ENCODE assay signal across 8 cellular contexts in the genomic region with DNA sequence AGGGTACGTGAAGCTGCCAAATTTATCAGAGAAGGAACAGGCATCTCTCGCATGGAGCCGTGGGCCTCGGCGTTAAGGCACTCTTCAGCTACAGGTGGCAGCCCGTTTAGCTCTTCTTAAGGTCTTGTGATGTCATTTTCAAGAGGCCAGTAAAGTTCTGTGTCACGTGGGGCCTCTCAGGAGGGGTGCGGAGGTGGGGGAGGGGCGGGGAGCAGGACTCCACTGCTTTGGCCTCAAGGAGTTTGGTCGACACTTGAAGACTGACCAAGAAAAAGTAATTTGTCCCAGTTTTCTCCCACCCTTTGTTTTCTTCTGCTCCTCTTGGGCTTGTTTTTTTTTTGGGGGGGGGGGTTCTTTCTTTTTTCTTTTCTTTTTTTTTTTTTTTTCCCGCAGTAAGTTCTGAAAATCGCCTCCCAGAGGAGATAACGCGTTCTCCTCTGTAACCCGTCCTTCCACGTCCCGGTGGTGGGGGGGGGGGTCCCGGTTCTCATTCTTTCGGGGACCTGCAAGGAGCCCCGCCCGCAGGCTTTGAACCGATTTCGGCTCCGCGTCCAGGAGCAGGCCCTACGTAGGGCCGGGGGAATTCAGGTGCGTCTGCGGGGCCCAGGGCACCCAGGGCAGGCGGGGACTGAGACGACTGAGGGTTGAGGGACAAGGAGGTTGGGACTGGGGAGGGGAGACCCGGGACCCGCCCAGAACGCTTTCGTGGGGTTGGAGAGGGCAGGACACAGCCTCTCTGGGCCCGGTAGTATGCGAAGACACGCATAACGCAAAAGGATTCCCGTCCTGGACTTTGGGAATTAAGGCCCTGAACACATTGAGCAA. TPM values are rescaled to one million over a fixed set of nuclear protein-coding genes. Genes with fewer than 3 reads are reported as not detected.
DNase-seq lines count a peak whose midpoint lies in the region; ATAC-seq, FAIRE-seq and TF ChIP-seq lines count a peak whose summit lies in the region.

No MANE protein-coding gene starts in this region.

- CTCF ChIA-PET in A549 (lab: Yijun Ruan, JAX) (no interaction called here), H1 (lab: Charles Lee; ENCODE audit: partially characterized antibody) (interaction anchor here (0.8 to 1.4 kb wide), 4 partner anchors 25 to 384 kb away, joined by 3 to 6 read pairs (median 4); no protein-coding TSS in a partner anchor)

- 4% methylated on average over 16 of the region's 40 CpGs for WGBS in A549 (ENCODE audit: missing lambda C conversion rate)
- 3% methylated on average over 30 of the region's 40 CpGs; no CpG with 5 or more reads in 1 of the 2 experiments for WGBS in H1 (ENCODE audit: extremely low coverage in 1 of 2, insufficient coverage in 1 of 2, insufficient read length in 1 of 2, insufficient replicate concordance in 2 of 2, low coverage in 1 of 2, low lambda C conversion rate in 2 of 2, missing lambda C conversion rate in 1 of 2), 2 experiments

- no peak overlapping the region for H2BK120ac ChIP-seq in H1 (replicated peaks; ENCODE audit: low read depth, low read length)

- no peak overlapping the region for H3K23ac ChIP-seq in H1 (ENCODE audit: insufficient read length)

- no peak overlapping the region for H3K14ac ChIP-seq in H1 (ENCODE audit: insufficient read length)

- TF ChIP-seq POLR2A in A549 (IDR thresholded peaks at IDR 0.05; ENCODE audit: low read length) = peak; percentile 53
- peak; percentile 52 to 75 for TF ChIP-seq POLR2A in H1 (IDR thresholded peaks at IDR 0.05; ENCODE audit: control extremely low read depth in 1 of 2, low read depth in 2 of 2, low read length in 2 of 2)

- no peak overlapping the region for H2AK5ac ChIP-seq in H1 (ENCODE audit: low read depth, low read length)

- TF ChIP-seq EP300 in A549 (IDR thresholded peaks at IDR 0.05) (no peak), H1 (IDR thresholded peaks at IDR 0.05; ENCODE audit: borderline replicate concordance in 1 of 2, low read depth in 2 of 2, low read length in 2 of 2) (0 out of 3 replicates have a peak, but pooled peaks of 1 of the 2 experiments have one; percentile 5)

- POLR2A ChIA-PET in A549 (lab: Yijun Ruan, JAX) (interaction anchor here (0.5 to 1.5 kb wide), 15 partner anchors 15 to 1238 kb away, joined by 3 to 14 read pairs (median 3); a partner anchor contains a TSS), H1 (lab: Charles Lee; ENCODE audit: partially characterized antibody) (interaction anchor here (0.6 to 2.0 kb wide), 21 partner anchors 8 to 269 kb away, joined by 3 to 11 read pairs (median 4); a partner anchor contains a TSS)

- H3K79me1 ChIP-seq in H1 (ENCODE audit: low read depth, low read length) = no peaks in the 10 kb centered on the region

- peaks cover 4% of the 10 kb centered on the region; the same call in 2 of the 3 replicates for H3K4me1 ChIP-seq in A549
- peaks cover 0 to 6% (median 2%) of the 10 kb centered on the region in 4 experiments; a peak in 2 of 7 replicates for H3K4me1 ChIP-seq in H1 (replicated peaks in 1 of 4; ENCODE audit: control insufficient read depth in 3 of 4, insufficient read depth in 4 of 4, low read length in 3 of 4)
- peaks cover 4% of the 10 kb centered on the region for H3K4me1 ChIP-seq in mononuclear cell (ENCODE audit: insufficient read depth, low read length)
- H3K4me1 ChIP-seq in stomach smooth muscle (ENCODE audit: control insufficient read depth, insufficient read depth, low read length) = peaks cover 2% of the 10 kb centered on the region

- no peak overlapping the region for H2BK20ac ChIP-seq in H1 (ENCODE audit: low read length)

- peaks cover 7% of the 10 kb centered on the region for H3K23me2 ChIP-seq in H1 (ENCODE audit: low read depth, low read length)

- TF ChIP-seq RAD21 in A549 (conservative IDR thresholded peaks at IDR 0.05 in 1 of 2, IDR thresholded peaks at IDR 0.05 in 1 of 2) (no peak), H1 (IDR thresholded peaks at IDR 0.05 in 1 of 2, conservative IDR thresholded peaks at IDR 0.05 in 1 of 2; ENCODE audit: low read depth in 2 of 2, low read length in 2 of 2) (no peak)

- no peak overlapping the region for H3K56ac ChIP-seq in H1 (replicated peaks; ENCODE audit: insufficient read length, low read depth, low read length)

- ATAC-seq in A549 (peak; percentile 96 to 98), GM19023 (IDR thresholded peaks at IDR 0.05; ENCODE audit: unreplicated experiment) (peak; percentile 66), GM18861 (IDR thresholded peaks at IDR 0.05; ENCODE audit: unreplicated experiment) (no peak)

- H3K9me3 ChIP-seq in A549 (no peaks in the 10 kb centered on the region), H1 (ENCODE audit: insufficient read depth in 2 of 2, low read depth in 1 of 2, low read length in 1 of 2) (no peaks in the 10 kb centered on the region), mononuclear cell (ENCODE audit: low read depth, low read length) (no peaks in the 10 kb centered on the region), stomach smooth muscle (ENCODE audit: control insufficient read depth in 2 of 2, low read length in 2 of 2) (no peaks in the 10 kb centered on the region)

- H3K27me3 ChIP-seq in H1 (replicated peaks in 1 of 4; ENCODE audit: control insufficient read depth in 3 of 4, extremely low read depth in 1 of 4, insufficient read depth in 3 of 4, low read length in 3 of 4) (peaks cover 0 to 2% (median 0%) of the 10 kb centered on the region in 4 experiments; a peak in 2 of 7 replicates), mononuclear cell (ENCODE audit: insufficient read depth, low read length) (peaks cover 61% of the 10 kb centered on the region), stomach smooth muscle (ENCODE audit: control insufficient read depth in 1 of 2, insufficient read depth in 2 of 2, low read length in 2 of 2) (peaks cover 11 to 21% of the 10 kb centered on the region in 2 donors)

- H4K91ac ChIP-seq in H1 (replicated peaks; ENCODE audit: insufficient read length, low read length) = no peak overlapping the region

- H3K18ac ChIP-seq in H1 (ENCODE audit: extremely low read depth, low read length) = no peak overlapping the region

- H3K4me2 ChIP-seq in A549 = peak overlapping the region; percentile 93
- peak overlapping the region; percentile 74 to 91 for H3K4me2 ChIP-seq in H1 (ENCODE audit: insufficient read depth in 1 of 2, low read depth in 2 of 2, low read length in 2 of 2)

- DNase-seq in A549 (ENCODE audit: low read depth in 1 of 2, low spot score in 1 of 2) (peak; percentile 73 to 91), HT1080 (ENCODE audit: low read depth) (peak; percentile 66), H1 (ENCODE audit: low read depth in 1 of 2, low spot score in 2 of 2) (peak; percentile 77 to 82)
- peak; percentile 18 for DNase-seq in activated CD4-positive, alpha-beta T cell treated with anti-CD3 and anti-CD28 coated beads for 1 hour

- H2BK5ac ChIP-seq in H1 (ENCODE audit: low read depth, low read length) = no peak overlapping the region

- TF ChIP-seq CTCF in A549 (IDR thresholded peaks at IDR 0.05) = no peak
- no peak for TF ChIP-seq CTCF in H1 (IDR thresholded peaks at IDR 0.05; ENCODE audit: control extremely low read depth in 1 of 3, insufficient read depth in 1 of 3, low read depth in 1 of 3, low read length in 3 of 3)

- no peak overlapping the region for H2BK15ac ChIP-seq in H1 (ENCODE audit: low read length)

- H2AFZ ChIP-seq in H1 (ENCODE audit: low read length) = peak overlapping the region; percentile 65

- H4K5ac ChIP-seq in H1 (ENCODE audit: insufficient read length, low read depth, low read length) = no peak overlapping the region

- no peak overlapping the region for H3K4ac ChIP-seq in H1 (replicated peaks; ENCODE audit: insufficient read length, low read depth, low read length)

- H4K8ac ChIP-seq in H1 (ENCODE audit: extremely low read depth, insufficient read depth, low read length) = peak overlapping the region; percentile 90

- H3K4me3 ChIP-seq in A549 = peak overlapping the region; percentile 62
- H3K4me3 ChIP-seq in H1 (ENCODE audit: extremely low read depth in 1 of 4, insufficient read depth in 2 of 4, low read depth in 3 of 4, low read length in 4 of 4) = peak overlapping the region; percentile 69 to 80 (median 76)
- peak overlapping the region; percentile 15 for H3K4me3 ChIP-seq in mononuclear cell (ENCODE audit: low read length)
- H3K4me3 ChIP-seq in stomach smooth muscle (ENCODE audit: low read length in 2 of 2) = peak overlapping the region; percentile 25 to 64

- H3K27ac ChIP-seq in A549 (peak overlapping the region; percentile 85 to 93), H1 (ENCODE audit: low read depth, low read length) (peak overlapping the region; percentile 34; the same call in 1 of the 2 replicates), stomach smooth muscle (ENCODE audit: low read length) (no peak overlapping the region)

- H3K36me3 ChIP-seq in H1 (ENCODE audit: control insufficient read depth in 2 of 4, insufficient read depth in 4 of 4, low read length in 3 of 4) = no peaks in the 10 kb centered on the region
- H3K36me3 ChIP-seq in stomach smooth muscle (ENCODE audit: control insufficient read depth in 2 of 2, insufficient read depth in 2 of 2, low read length in 2 of 2) = no peaks in the 10 kb centered on the region

- H3K9ac ChIP-seq in H1 (replicated peaks in 1 of 4; ENCODE audit: extremely low read depth in 1 of 4, low read depth in 3 of 4, low read length in 3 of 4) (peak overlapping the region in 3 of 4 experiments; percentile 62 to 70 (median 64); a peak in 6 of 7 replicates), stomach smooth muscle (ENCODE audit: low read length in 2 of 2) (peak overlapping the region in 1 of 2 donors; percentile 29)

- no peak for FAIRE-seq in A549 (lab: Jason Lieb, UNC)
- no peak for FAIRE-seq in H1 (lab: Jason Lieb, UNC)

- no peaks in the 10 kb centered on the region for H3K79me2 ChIP-seq in H1 (ENCODE audit: control insufficient read depth in 1 of 2, insufficient read depth in 2 of 2, low read length in 2 of 2)

- no peak overlapping the region; the same call in 1 of the 2 replicates for H2BK12ac ChIP-seq in H1 (ENCODE audit: low read depth, low read length)

- H4K20me1 ChIP-seq in H1 (replicated peaks in 1 of 2; ENCODE audit: control insufficient read depth in 1 of 2, insufficient read depth in 2 of 2, low read length in 2 of 2) = no peaks in the 10 kb centered on the region

RNA-seq across cellular contexts. Expression of a gene that starts 26.0 kb away (rescaled TPM):
- not detected in 2 replicates for polyA plus RNA-seq in A549 (2011; rRNA removed)
- not detected in 2 replicates for polyA plus RNA-seq in A549 (2012; cell fraction: cytosol; rRNA removed)
- polyA plus RNA-seq in A549 (2012; cell fraction: nucleus; rRNA removed) = not detected in 2 replicates
- not detected in 3 replicates for polyA plus RNA-seq in A549 (2017; fragmentation: RNase III; extraction: RNeasy Plus Mini Kit Qiagen cat#74134 plus additional on column Dnase treatment)
- not detected in 2 replicates for polyA minus RNA-seq in A549 (2011; rRNA and poly(A)+ RNA removed)
- not detected in 2 replicates for total RNA-seq in HT1080 (2014; rRNA removed; shearing (Covaris generic))
- not detected in 2 replicates for polyA plus RNA-seq in HT1080 (2015; cell fraction: cytosol; rRNA removed)
- polyA plus RNA-seq in HT1080 (2015; cell fraction: nucleus; rRNA removed) = not detected in 2 replicates
- not detected in 2 replicates for total RNA-seq in H1 (2021; fragmentation: NEBNext Ultra II Directional; extraction: Animal tissue kit (Norgen Biotek cat#: 25700))
- polyA plus RNA-seq in H1 (2011; rRNA removed) = not detected in 2 replicates
- polyA plus RNA-seq in H1 (2011; cell fraction: cytosol; rRNA removed) = 0.06 TPM
- not detected for polyA plus RNA-seq in H1 (2011; cell fraction: nucleus; rRNA removed)
- polyA plus RNA-seq in H1 (2012, experiment 1 of 2) = not detected in 4 replicates
- not detected for polyA plus RNA-seq in H1 (2012, experiment 2 of 2)
- polyA plus RNA-seq in H1 (2013, experiment 1 of 2) = not detected
- polyA plus RNA-seq in H1 (2013, experiment 2 of 2) = not detected
- not detected in 2 replicates for polyA minus RNA-seq in H1 (2011; rRNA and poly(A)+ RNA removed)
- polyA minus RNA-seq in H1 (2011; cell fraction: cytosol; rRNA and poly(A)+ RNA removed) = not detected
- not detected for polyA minus RNA-seq in H1 (2011; cell fraction: nucleus; rRNA and poly(A)+ RNA removed)
- not detected for total RNA-seq in mononuclear cell

RNA-seq across cellular contexts. Expression of a gene that starts 36.1 kb away (rescaled TPM):
- polyA plus RNA-seq in A549 (2011; rRNA removed) = not detected in 2 replicates
- polyA plus RNA-seq in A549 (2012; cell fraction: cytosol; rRNA removed) = not detected in 2 replicates
- polyA plus RNA-seq in A549 (2012; cell fraction: nucleus; rRNA removed) = not detected in 2 replicates
- not detected in 3 replicates for polyA plus RNA-seq in A549 (2017; fragmentation: RNase III; extraction: RNeasy Plus Mini Kit Qiagen cat#74134 plus additional on column Dnase treatment)
- not detected in 2 replicates for polyA minus RNA-seq in A549 (2011; rRNA and poly(A)+ RNA removed)
- total RNA-seq in HT1080 (2014; rRNA removed; shearing (Covaris generic)) = not detected in 2 replicates
- polyA plus RNA-seq in HT1080 (2015; cell fraction: cytosol; rRNA removed) = not detected in 2 replicates
- not detected in 2 replicates for polyA plus RNA-seq in HT1080 (2015; cell fraction: nucleus; rRNA removed)
- total RNA-seq in H1 (2021; fragmentation: NEBNext Ultra II Directional; extraction: Animal tissue kit (Norgen Biotek cat#: 25700)) = not detected in 2 replicates
- 0.08 TPM in 1 of 2 replicates, not detected in the other for polyA plus RNA-seq in H1 (2011; rRNA removed)
- polyA plus RNA-seq in H1 (2011; cell fraction: cytosol; rRNA removed) = not detected
- polyA plus RNA-seq in H1 (2011; cell fraction: nucleus; rRNA removed) = 0.07 TPM
- not detected in 4 replicates for polyA plus RNA-seq in H1 (2012, experiment 1 of 2)
- not detected for polyA plus RNA-seq in H1 (2012, experiment 2 of 2)
- 0.02 TPM for polyA plus RNA-seq in H1 (2013, experiment 1 of 2)
- polyA plus RNA-seq in H1 (2013, experiment 2 of 2) = 0.04 TPM
- polyA minus RNA-seq in H1 (2011; rRNA and poly(A)+ RNA removed) = not detected in 2 replicates
- not detected for polyA minus RNA-seq in H1 (2011; cell fraction: cytosol; rRNA and poly(A)+ RNA removed)
- polyA minus RNA-seq in H1 (2011; cell fraction: nucleus; rRNA and poly(A)+ RNA removed) = not detected
- total RNA-seq in mononuclear cell = not detected

RNA-seq across cellular contexts. Expression of a gene that starts 46.3 kb away (rescaled TPM):
- not detected in 2 replicates for polyA plus RNA-seq in A549 (2011; rRNA removed)
- not detected in 2 replicates for polyA plus RNA-seq in A549 (2012; cell fraction: cytosol; rRNA removed)
- polyA plus RNA-seq in A549 (2012; cell fraction: nucleus; rRNA removed) = not detected in 2 replicates
- not detected in 3 replicates for polyA plus RNA-seq in A549 (2017; fragmentation: RNase III; extraction: RNeasy Plus Mini Kit Qiagen cat#74134 plus additional on column Dnase treatment)
- not detected in 2 replicates for polyA minus RNA-seq in A549 (2011; rRNA and poly(A)+ RNA removed)
- total RNA-seq in HT1080 (2014; rRNA removed; shearing (Covaris generic)) = 0.43 and 0.84 TPM in 2 replicates
- 0.35 and 0.49 TPM in 2 replicates for polyA plus RNA-seq in HT1080 (2015; cell fraction: cytosol; rRNA removed)
- 2.5 and 2.6 TPM in 2 replicates for polyA plus RNA-seq in HT1080 (2015; cell fraction: nucleus; rRNA removed)
- total RNA-seq in H1 (2021; fragmentation: NEBNext Ultra II Directional; extraction: Animal tissue kit (Norgen Biotek cat#: 25700)) = 4.2 and 5.3 TPM in 2 replicates
- 0.61 and 0.74 TPM in 2 replicates for polyA plus RNA-seq in H1 (2011; rRNA removed)
- polyA plus RNA-seq in H1 (2011; cell fraction: cytosol; rRNA removed) = 2.3 TPM
- 3.8 TPM for polyA plus RNA-seq in H1 (2011; cell fraction: nucleus; rRNA removed)
- 2.7 to 3.8 TPM (median 3.2 TPM) in 4 replicates for polyA plus RNA-seq in H1 (2012, experiment 1 of 2)
- 0.17 TPM for polyA plus RNA-seq in H1 (2012, experiment 2 of 2)
- 1.8 TPM for polyA plus RNA-seq in H1 (2013, experiment 1 of 2)
- 1.1 TPM for polyA plus RNA-seq in H1 (2013, experiment 2 of 2)
- polyA minus RNA-seq in H1 (2011; rRNA and poly(A)+ RNA removed) = 11.3 and 11.8 TPM in 2 replicates
- 5.5 TPM for polyA minus RNA-seq in H1 (2011; cell fraction: cytosol; rRNA and poly(A)+ RNA removed)
- 9.7 TPM for polyA minus RNA-seq in H1 (2011; cell fraction: nucleus; rRNA and poly(A)+ RNA removed)
- 0.73 TPM for total RNA-seq in mononuclear cell

Comparison
In these comparisons a context has a peak if more than half of its experiments do, and no peak if none do; other contexts are left out.
1. DNase-seq: peak in every context shown above with its lines; median percentile 82 in A549; 80 in H1; 66 in HT1080; 18 in activated CD4-positive, alpha-beta T cell treated with anti-CD3 and anti-CD28 coated beads for 1 hour.
2. H3K4me3 ChIP-seq: peak in every context shown above with its lines; median percentile 76 in H1; 62 in A549; 44 in stomach smooth muscle; 15 in mononuclear cell.